In genomic region chr18:77092104-77093066, GRCh38 we compare ENCODE assay signal across 20 cellular contexts. TPM values are rescaled to one million over a fixed set of nuclear protein-coding genes. Genes with fewer than 3 reads are reported as not detected.
DNase-seq lines count a peak whose midpoint lies in the region; ATAC-seq, FAIRE-seq and TF ChIP-seq lines count a peak whose summit lies in the region.
"Had no signal": no experiment of that assay in that cellular context is flagged by ENCODE, and none has a peak within 500 bp of the region (broad histone marks: within the 10 kb centered on the region; RNA-seq: fewer than 3 reads in every experiment).

No MANE protein-coding gene starts in this region.

- no peak overlapping the region for H3K23ac ChIP-seq in H1 (ENCODE audit: insufficient read length)

- no peak overlapping the region for H4K91ac ChIP-seq in H1 (replicated peaks; ENCODE audit: insufficient read length, low read length)

- no peak for TF ChIP-seq RAD21 in H1 (IDR thresholded peaks at IDR 0.05 in 1 of 2, conservative IDR thresholded peaks at IDR 0.05 in 1 of 2; ENCODE audit: low read depth in 2 of 2, low read length in 2 of 2)

- H4K8ac ChIP-seq in H1 (ENCODE audit: extremely low read depth, insufficient read depth, low read length): 0 out of 2 replicates have a peak overlapping the region, but pooled peaks have one; percentile 35

- H3K14ac ChIP-seq in H1 (ENCODE audit: insufficient read length): no peak overlapping the region

- H3K4me3 Mint-ChIP-seq in activated CD4-positive, alpha-beta memory T cell treated with anti-CD3 and anti-CD28 coated beads, Interleukin-2, amount 10 ng/mL, durations not matched to agents 7 days and 5 days: no peak overlapping the region
- H3K4me3 Mint-ChIP-seq in activated CD4-positive, alpha-beta memory T cell treated with anti-CD3 and anti-CD28 coated beads for 36 hours: no peak overlapping the region
- H3K4me3 Mint-ChIP-seq: stimulated activated memory B cell treated with anti-CD40 and anti-IgM and Interleukin-4, amounts not matched to agents 10 μg/mL and 1 μg/mL and 100 μg/mL, for 72 hours had no signal

- peaks cover 2% of the 10 kb centered on the region; the same call in 1 of the 2 replicates for H3K23me2 ChIP-seq in H1 (ENCODE audit: low read depth, low read length)

- peaks cover 49% of the 10 kb centered on the region for H3K4me1 Mint-ChIP-seq in activated CD4-positive, alpha-beta memory T cell treated with anti-CD3 and anti-CD28 coated beads, Interleukin-2, amount 10 ng/mL, durations not matched to agents 7 days and 5 days
- peaks cover 64% of the 10 kb centered on the region for H3K4me1 Mint-ChIP-seq in activated CD4-positive, alpha-beta memory T cell treated with anti-CD3 and anti-CD28 coated beads for 36 hours (ENCODE audit: low read depth)

- H2AK5ac ChIP-seq in H1 (ENCODE audit: low read depth, low read length): no peak overlapping the region

- FAIRE-seq in H1 (lab: Jason Lieb, UNC): no peak
- FAIRE-seq: colon had no signal

- TF ChIP-seq CTCF in H1 (IDR thresholded peaks at IDR 0.05; ENCODE audit: control extremely low read depth in 1 of 3, insufficient read depth in 1 of 3, low read depth in 1 of 3, low read length in 3 of 3): no peak

- no peak overlapping the region for H2BK12ac ChIP-seq in H1 (ENCODE audit: low read depth, low read length)

- H4K20me1 ChIP-seq in H1 (replicated peaks in 1 of 2; ENCODE audit: control insufficient read depth in 1 of 2, insufficient read depth in 2 of 2, low read length in 2 of 2): peaks cover 0 to 8% of the 10 kb centered on the region in 2 experiments

- no peak for TF ChIP-seq EP300 in H1 (IDR thresholded peaks at IDR 0.05; ENCODE audit: borderline replicate concordance in 1 of 2, low read depth in 2 of 2, low read length in 2 of 2)

- CTCF ChIA-PET in activated CD4-positive, alpha-beta memory T cell treated with anti-CD3 and anti-CD28 coated beads, Interleukin-2, amount 10 ng/mL, durations not matched to agents 7 days and 5 days (lab: Charles Lee): no interaction called here
- CTCF ChIA-PET in activated CD4-positive, alpha-beta memory T cell treated with anti-CD3 and anti-CD28 coated beads for 36 hours (lab: Charles Lee): interaction anchor here (0.6 kb wide), 1 partner anchor 120 kb away, joined by 3 read pairs; no protein-coding TSS in a partner anchor
- CTCF ChIA-PET in H1 (lab: Charles Lee; ENCODE audit: partially characterized antibody): interaction anchor here (0.8 to 1.3 kb wide), 2 partner anchors 29 to 120 kb away, joined by 3 to 5 read pairs; no protein-coding TSS in a partner anchor

- peak overlapping the region; percentile 15 for H3K27ac Mint-ChIP-seq in activated CD4-positive, alpha-beta memory T cell treated with anti-CD3 and anti-CD28 coated beads, Interleukin-2, amount 10 ng/mL, durations not matched to agents 7 days and 5 days
- no peak overlapping the region for H3K27ac Mint-ChIP-seq in activated CD4-positive, alpha-beta memory T cell treated with anti-CD3 and anti-CD28 coated beads for 36 hours
- H3K27ac Mint-ChIP-seq: stimulated activated memory B cell treated with anti-CD40 and anti-IgM and Interleukin-4, amounts not matched to agents 10 μg/mL and 1 μg/mL and 100 μg/mL, for 72 hours had no signal

- no peak overlapping the region for H3K4me2 ChIP-seq in H1 (ENCODE audit: insufficient read depth in 1 of 2, low read depth in 2 of 2, low read length in 2 of 2)

- peaks cover 67% of the 10 kb centered on the region for H3K36me3 Mint-ChIP-seq in activated CD4-positive, alpha-beta memory T cell treated with anti-CD3 and anti-CD28 coated beads, Interleukin-2, amount 10 ng/mL, durations not matched to agents 7 days and 5 days (ENCODE audit: low read depth)
- H3K36me3 Mint-ChIP-seq in activated CD4-positive, alpha-beta memory T cell treated with anti-CD3 and anti-CD28 coated beads for 36 hours: peaks cover 33% of the 10 kb centered on the region

- no peak overlapping the region for H3K4me3 ChIP-seq in H1 (ENCODE audit: extremely low read depth in 1 of 4, insufficient read depth in 2 of 4, low read depth in 3 of 4, low read length in 4 of 4)
- H3K4me3 ChIP-seq: MG63, Peyer's patch, skin epidermis, upper lobe of right lung had no signal

- no peak overlapping the region for H3K4ac ChIP-seq in H1 (replicated peaks; ENCODE audit: insufficient read length, low read depth, low read length)

- peak overlapping the region; percentile 39 for H3K27ac ChIP-seq in KOPT-K1 (ENCODE audit: low read depth, low read length, poor library complexity, severe bottlenecking)
- no peak overlapping the region for H3K27ac ChIP-seq in H1 (ENCODE audit: low read depth, low read length)
- H3K27ac ChIP-seq: epithelial cell of prostate, Peyer's patch, upper lobe of right lung had no signal

- 95% methylated on average over 45 of the region's 48 CpGs; no CpG with 5 or more reads in 1 of the 2 experiments for WGBS in H1 (ENCODE audit: extremely low coverage in 1 of 2, insufficient coverage in 1 of 2, insufficient read length in 1 of 2, insufficient replicate concordance in 2 of 2, low coverage in 1 of 2, low lambda C conversion rate in 2 of 2, missing lambda C conversion rate in 1 of 2), 2 experiments

- intact Hi-C loops in activated CD4-positive, alpha-beta memory T cell treated with anti-CD3 and anti-CD28 coated beads for 36 hours (cut with micrococcal nuclease): no loop called here
- intact Hi-C loops in sciatic nerve (cut with DNase I): loop anchor here (10.0 kb wide), 1 partner anchor 112 kb away; no protein-coding TSS in a partner anchor

- H3K9me3 Mint-ChIP-seq in activated CD4-positive, alpha-beta memory T cell treated with anti-CD3 and anti-CD28 coated beads, Interleukin-2, amount 10 ng/mL, durations not matched to agents 7 days and 5 days: no peaks in the 10 kb centered on the region
- H3K9me3 Mint-ChIP-seq in activated CD4-positive, alpha-beta memory T cell treated with anti-CD3 and anti-CD28 coated beads for 36 hours: no peaks in the 10 kb centered on the region
- H3K9me3 Mint-ChIP-seq: stimulated activated memory B cell treated with anti-CD40 and anti-IgM and Interleukin-4, amounts not matched to agents 10 μg/mL and 1 μg/mL and 100 μg/mL, for 72 hours had no signal

- H2BK20ac ChIP-seq in H1 (ENCODE audit: low read length): no peak overlapping the region

- H3K27me3 ChIP-seq in H1 (replicated peaks in 1 of 4; ENCODE audit: control insufficient read depth in 3 of 4, extremely low read depth in 1 of 4, insufficient read depth in 3 of 4, low read length in 3 of 4): no peaks in the 10 kb centered on the region
- H3K27me3 ChIP-seq: MG63, Peyer's patch, upper lobe of right lung had no signal

- H2BK15ac ChIP-seq in H1 (ENCODE audit: low read length): no peak overlapping the region

- H3K27me3 Mint-ChIP-seq in activated CD4-positive, alpha-beta memory T cell treated with anti-CD3 and anti-CD28 coated beads, Interleukin-2, amount 10 ng/mL, durations not matched to agents 7 days and 5 days: no peaks in the 10 kb centered on the region
- no peaks in the 10 kb centered on the region for H3K27me3 Mint-ChIP-seq in activated CD4-positive, alpha-beta memory T cell treated with anti-CD3 and anti-CD28 coated beads for 36 hours
- H3K27me3 Mint-ChIP-seq: stimulated activated memory B cell treated with anti-CD40 and anti-IgM and Interleukin-4, amounts not matched to agents 10 μg/mL and 1 μg/mL and 100 μg/mL, for 72 hours had no signal

- H3K36me3 ChIP-seq in KOPT-K1 (ENCODE audit: insufficient read depth, low read length): no peaks in the 10 kb centered on the region
- H3K36me3 ChIP-seq in H1 (ENCODE audit: control insufficient read depth in 2 of 4, insufficient read depth in 4 of 4, low read length in 3 of 4): no peaks in the 10 kb centered on the region
- H3K36me3 ChIP-seq: MG63 had no signal

- ATAC-seq in sciatic nerve: peak; percentile 48
- ATAC-seq in SK-N-SH treated with all-trans-retinoic acid at 6 μM for 48 hours: no peak
- ATAC-seq: stimulated activated memory B cell treated with anti-CD40 and anti-IgM and Interleukin-4, amounts not matched to agents 10 μg/mL and 1 μg/mL and 100 μg/mL, for 72 hours; upper lobe of right lung had no signal

- peaks cover 0 to 25% (median 10%) of the 10 kb centered on the region in 4 experiments; a peak in 6 of 7 replicates for H3K4me1 ChIP-seq in H1 (replicated peaks in 1 of 4; ENCODE audit: control insufficient read depth in 3 of 4, insufficient read depth in 4 of 4, low read length in 3 of 4)

- H4K5ac ChIP-seq in H1 (ENCODE audit: insufficient read length, low read depth, low read length): no peak overlapping the region

- H3K56ac ChIP-seq in H1 (replicated peaks; ENCODE audit: insufficient read length, low read depth, low read length): no peak overlapping the region

- POLR2A ChIA-PET in activated CD4-positive, alpha-beta memory T cell treated with anti-CD3 and anti-CD28 coated beads, Interleukin-2, amount 10 ng/mL, durations not matched to agents 7 days and 5 days (lab: Charles Lee): interaction anchor here (0.6 kb wide), 1 partner anchor 25 kb away, joined by 4 read pairs; no protein-coding TSS in a partner anchor
- POLR2A ChIA-PET in activated CD4-positive, alpha-beta memory T cell treated with anti-CD3 and anti-CD28 coated beads for 36 hours (lab: Charles Lee): no interaction called here
- POLR2A ChIA-PET in H1 (lab: Charles Lee; ENCODE audit: partially characterized antibody): no interaction called here

- H2BK120ac ChIP-seq in H1 (replicated peaks; ENCODE audit: low read depth, low read length): no peak overlapping the region

- no peak for DNase-seq in activated CD4-positive, alpha-beta memory T cell treated with anti-CD3 and anti-CD28 coated beads, Interleukin-2, amount 10 ng/mL, durations not matched to agents 7 days and 5 days
- no peak for DNase-seq in activated CD4-positive, alpha-beta memory T cell treated with anti-CD3 and anti-CD28 coated beads for 36 hours
- DNase-seq in H1 (ENCODE audit: low read depth in 1 of 2, low spot score in 2 of 2) (no peak), sciatic nerve (ENCODE audit: low spot score) (no peak), NAMALWA (ENCODE audit: low spot score) (no peak), NCI-H1048 (lab: John Stamatoyannopoulos, UW) (no peak)
- DNase-seq: ACHN; activated T-cell treated with anti-CD3 and anti-CD28 coated beads, Interleukin-2, amount 50 U/mL, for 48 hours; Caco-2; GF-D8; MG63; NCI-H774; Peyer's patch; upper lobe of right lung had no signal

- 0 out of 2 replicates have a peak overlapping the region, but pooled peaks have one; percentile 55 for H2BK5ac ChIP-seq in H1 (ENCODE audit: low read depth, low read length)

- no peak for TF ChIP-seq POLR2A in H1 (IDR thresholded peaks at IDR 0.05; ENCODE audit: control extremely low read depth in 1 of 2, low read depth in 2 of 2, low read length in 2 of 2)

- H3K79me2 ChIP-seq in H1 (ENCODE audit: control insufficient read depth in 1 of 2, insufficient read depth in 2 of 2, low read length in 2 of 2): 0 out of 4 replicates have a peak, but pooled peaks cover 0 to 3% of the 10 kb centered on the region in 2 experiments

- no peak overlapping the region for H3K9ac ChIP-seq in H1 (replicated peaks in 1 of 4; ENCODE audit: extremely low read depth in 1 of 4, low read depth in 3 of 4, low read length in 3 of 4)

- peaks cover 4% of the 10 kb centered on the region; the same call in 1 of the 2 replicates for H3K79me1 ChIP-seq in H1 (ENCODE audit: low read depth, low read length)

- no peaks in the 10 kb centered on the region for H3K9me3 ChIP-seq in KOPT-K1 (ENCODE audit: insufficient read depth, low read length, poor library complexity, severe bottlenecking)
- no peaks in the 10 kb centered on the region for H3K9me3 ChIP-seq in H1 (ENCODE audit: insufficient read depth in 2 of 2, low read depth in 1 of 2, low read length in 1 of 2)
- H3K9me3 ChIP-seq: Caco-2, MG63, Peyer's patch, upper lobe of right lung had no signal

- no peak overlapping the region for H2AFZ ChIP-seq in H1 (ENCODE audit: low read length)

- no peak overlapping the region for H3K18ac ChIP-seq in H1 (ENCODE audit: extremely low read depth, low read length)

RNA-seq across cellular contexts. Expression of gene MBP, which starts 40.2 kb away (rescaled TPM):
- 10 to 100 TPM; 81.4 to 95.3 TPM for total RNA-seq in activated CD4-positive, alpha-beta memory T cell treated with anti-CD3 and anti-CD28 coated beads, Interleukin-2, amount 10 ng/mL, durations not matched to agents 7 days and 5 days
- total RNA-seq in activated CD4-positive, alpha-beta memory T cell treated with anti-CD3 and anti-CD28 coated beads for 36 hours: 10 to 100 TPM; 38.9 to 40.4 TPM
- total RNA-seq in H1 (2021; fragmentation: NEBNext Ultra II Directional; extraction: Animal tissue kit (Norgen Biotek cat#: 25700)): 19.2 and 19.3 TPM in 2 replicates
- polyA plus RNA-seq in H1 (2011; rRNA removed): 6.8 and 7.7 TPM in 2 replicates
- polyA plus RNA-seq in H1 (2011; cell fraction: cytosol; rRNA removed): 8.9 TPM
- polyA plus RNA-seq in H1 (2011; cell fraction: nucleus; rRNA removed): 14.2 TPM
- polyA plus RNA-seq in H1 (2012, experiment 1 of 2): 6.1 to 8.2 TPM (median 7.4 TPM) in 4 replicates
- 2.2 TPM for polyA plus RNA-seq in H1 (2012, experiment 2 of 2)
- 13.3 TPM for polyA plus RNA-seq in H1 (2013, experiment 1 of 2)
- 12.9 TPM for polyA plus RNA-seq in H1 (2013, experiment 2 of 2)
- 13.3 and 15.9 TPM in 2 replicates for polyA minus RNA-seq in H1 (2011; rRNA and poly(A)+ RNA removed)
- 16.8 TPM for polyA minus RNA-seq in H1 (2011; cell fraction: cytosol; rRNA and poly(A)+ RNA removed)
- 11.4 TPM for polyA minus RNA-seq in H1 (2011; cell fraction: nucleus; rRNA and poly(A)+ RNA removed)
- total RNA-seq in sciatic nerve: 2,463 TPM

Comparison
In these comparisons a context has a peak if more than half of its experiments do, and no peak if none do; other contexts are left out.
1. RNA of gene MBP, which starts 40.2 kb away (total RNA-seq): 2,463 TPM in sciatic nerve (single experiment); 81.4 to 95.3 TPM in activated CD4-positive, alpha-beta memory T cell treated with anti-CD3 and anti-CD28 coated beads, Interleukin-2, amount 10 ng/mL, durations not matched to agents 7 days and 5 days, 38.9 to 40.4 TPM in activated CD4-positive, alpha-beta memory T cell treated with anti-CD3 and anti-CD28 coated beads for 36 hours and 19.2 to 19.3 TPM in H1; every median in the first group is over 10 times any median in the second.